8 cellular contexts compared by ENCODE assay signal in the genomic region with DNA sequence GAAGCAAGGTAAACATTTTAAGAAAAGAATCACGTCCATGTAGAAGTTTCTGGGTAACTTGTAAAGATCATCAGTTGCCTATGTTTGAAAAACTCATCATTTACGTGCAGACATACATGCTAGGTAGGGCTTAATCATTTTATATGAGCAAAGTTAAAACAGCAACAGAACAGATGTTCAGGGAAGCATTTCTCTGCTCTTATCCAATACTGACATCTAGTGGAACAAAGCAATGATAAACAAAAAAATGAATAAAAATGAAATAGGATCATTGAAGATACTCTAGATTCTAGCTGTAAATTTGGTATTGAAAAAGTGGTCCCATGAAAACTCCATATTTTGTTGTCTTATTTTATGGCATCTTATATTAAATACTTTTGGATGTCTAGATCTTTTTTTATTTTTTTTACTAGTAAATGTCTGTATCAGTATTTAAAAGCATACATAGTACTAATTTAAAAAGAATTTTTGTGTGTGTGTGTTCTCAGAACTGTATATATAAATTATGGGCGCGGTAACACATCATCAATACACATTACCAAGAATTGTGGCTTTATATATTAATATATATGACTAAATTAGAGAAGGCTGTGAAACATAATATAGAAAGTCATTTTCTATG.
DNase-seq lines count a peak whose midpoint lies in the region; ATAC-seq and TF ChIP-seq lines count a peak whose summit lies in the region.

No MANE protein-coding gene starts in this region.

- CTCF ChIA-PET in Panc1 (lab: Charles Lee): interaction anchor here (0.6 kb wide), 1 partner anchor 831 kb away, joined by 7 read pairs; no protein-coding TSS in a partner anchor

- DNase-seq in EH (ENCODE audit: low read depth): peak; percentile 1
- peak; percentile 1 for DNase-seq in HuH-7 (ENCODE audit: low spot score)
- peak; percentile 36 for DNase-seq in Panc1 (ENCODE audit: low read depth, low spot score)
- peak; percentile 36 for DNase-seq in fibroblast of peridontal ligament (ENCODE audit: extremely low read depth)
- DNase-seq in tibial nerve (ENCODE audit: low spot score in 2 of 2): no peak

- TF ChIP-seq EP300 in tibial nerve (IDR thresholded peaks at IDR 0.05): no peak

- no peaks in the 10 kb centered on the region for H3K36me3 ChIP-seq in Panc1 (ENCODE audit: control insufficient read depth, insufficient read depth, low read length)
- no peaks in the 10 kb centered on the region for H3K36me3 ChIP-seq in tibial nerve

- H3K4me1 ChIP-seq in Panc1 (ENCODE audit: control insufficient read depth, insufficient read depth, low read length): no peaks in the 10 kb centered on the region
- H3K4me1 ChIP-seq in tibial nerve: peaks cover 0 to 4% (median 0%) of the 10 kb centered on the region in 4 donors

- WGBS in tibial nerve, 2 donors: 27 to 42% methylated on average over 4 of the region's 4 CpGs

- ATAC-seq in Panc1 (no peak; the same call in 1 of the 2 replicates), GM18520 (IDR thresholded peaks at IDR 0.05; ENCODE audit: unreplicated experiment) (no peak), HG02970 (IDR thresholded peaks at IDR 0.05; ENCODE audit: low FRiP score, unreplicated experiment) (no peak), HG03457 (IDR thresholded peaks at IDR 0.05; ENCODE audit: unreplicated experiment) (no peak)

- H3K27me3 ChIP-seq in Panc1 (ENCODE audit: control insufficient read depth, insufficient read depth, low read length) (no peaks in the 10 kb centered on the region), tibial nerve (no peaks in the 10 kb centered on the region)

- intact Hi-C loops in Panc1 (cut with micrococcal nuclease; ENCODE audit: unreplicated experiment): loop anchor here (10.0 kb wide), 1 partner anchor 338 kb away; no protein-coding TSS in a partner anchor

- H3K27ac ChIP-seq in Panc1 (ENCODE audit: low read length): no peak overlapping the region
- H3K27ac ChIP-seq in tibial nerve: no peak overlapping the region

- H3K9me3 ChIP-seq in Panc1 (ENCODE audit: control insufficient read depth, insufficient read depth, low read depth, low read length) (no peaks in the 10 kb centered on the region), tibial nerve (no peaks in the 10 kb centered on the region)

- in situ Hi-C loops in Panc1 (cut with HindIII; ENCODE audit: low pct_unique_long_range_greater_than_20kb, low sequenced_read_pairs): no loop called here

- no peak overlapping the region for H3K4me3 ChIP-seq in Panc1 (ENCODE audit: low read depth in 2 of 2, low read length in 2 of 2)
- no peak overlapping the region for H3K4me3 ChIP-seq in tibial nerve

- no TSS peak for BruUV-seq in Panc1 (replicated peaks; lab: Mats Ljungman, UMichigan)

- TF ChIP-seq CTCF in Panc1 (IDR thresholded peaks at IDR 0.05): peak; percentile 71
- peak; percentile 35 to 55 (median 45) for TF ChIP-seq CTCF in tibial nerve (IDR thresholded peaks at IDR 0.05)

- TF ChIP-seq POLR2A in tibial nerve (IDR thresholded peaks at IDR 0.05): no peak

- POLR2A ChIA-PET in Panc1 (lab: Charles Lee): no interaction called here

Comparison
In these comparisons a context has a peak if more than half of its experiments do, and no peak if none do; other contexts are left out.
1. DNase-seq: peak in EH (single experiment), HuH-7 (single experiment), Panc1 (single experiment) and fibroblast of peridontal ligament (single experiment); none in tibial nerve (0 of 2).